Comparison of ENCODE assay signal across 9 cellular contexts in genomic region chr12:6644903-6645302, GRCh38. TPM values are rescaled to one million over a fixed set of nuclear protein-coding genes. Genes with fewer than 3 reads are reported as not detected.
DNase-seq lines count a peak whose midpoint lies in the region; ATAC-seq and TF ChIP-seq lines count a peak whose summit lies in the region.
"Had no signal": no experiment of that assay in that cellular context is flagged by ENCODE, and none has a peak within 500 bp of the region (broad histone marks: within the 10 kb centered on the region; RNA-seq: fewer than 3 reads in every experiment).

No MANE protein-coding gene starts in this region.

- no peak overlapping the region for H3K4me3 ChIP-seq in AG10803 (ENCODE audit: low read length)
- no peak overlapping the region for H3K4me3 ChIP-seq in HL-60 (replicated peaks; ENCODE audit: insufficient read depth, low read length)

- peak overlapping the region in 5 of 6 donors; percentile 38 to 89 (median 80) for H3K27ac Mint-ChIP-seq in naive B cell

- H3K27me3 ChIP-seq in HL-60 (ENCODE audit: insufficient read depth, poor library complexity, severe bottlenecking) = no peaks in the 10 kb centered on the region

- DNase-seq in AG10803 (ENCODE audit: low read depth) (no peak), HL-60 (ENCODE audit: low read depth in 1 of 2, low spot score in 1 of 2) (no peak), ecto neural progenitor cell (ENCODE audit: low spot score) (peak; percentile 62), naive B cell (no peak), NOMO-1 (lab: John Stamatoyannopoulos, UW; ENCODE audit: unreplicated experiment in 2 of 2) (no peak), SHP77 (lab: John Stamatoyannopoulos, UW) (no peak), T-helper 2 cell (no peak), NCI-H2227 treated with DMSO at 0.1 percent for 48 hours (lab: John Stamatoyannopoulos, UW) (no peak)
- DNase-seq: activated CD4-positive, alpha-beta T cell treated with anti-CD3 and anti-CD28 coated beads, Interleukin-2, amount 50 U/mL, for 1 hour had no signal

- peaks cover 0 to 7% of the 10 kb centered on the region in 2 donors for H3K36me3 Mint-ChIP-seq in naive B cell

- no peaks in the 10 kb centered on the region for H3K27me3 Mint-ChIP-seq in naive B cell

- H3K9me3 Mint-ChIP-seq in naive B cell = peaks cover 0 to 8% (median 0%) of the 10 kb centered on the region in 7 donors

- H3K4me1 Mint-ChIP-seq in naive B cell = peaks cover 43 to 64% (median 49%) of the 10 kb centered on the region in 3 donors

- H3K27ac ChIP-seq in HL-60 (replicated peaks) = peak overlapping the region; percentile 86

- no peak for ATAC-seq in naive B cell (ENCODE audit: low read depth in 2 of 2)

- peak overlapping the region in 5 of 8 donors; percentile 40 to 84 (median 62) for H3K4me3 Mint-ChIP-seq in naive B cell

- peak; percentile 15 for TF ChIP-seq CTCF in AG10803 (conservative IDR thresholded peaks at IDR 0.05; ENCODE audit: low read length)
- TF ChIP-seq CTCF in HL-60 (IDR thresholded peaks at IDR 0.05; ENCODE audit: insufficient read depth, low read length) = no peak

RNA-seq across cellular contexts. Expression of gene ACRBP, which starts 2.3 kb away (rescaled TPM):
- 10 to 100 TPM in 1 of 6 donors, 1 to 10 TPM in 5; 3.8 to 11.0 (median 8.9) TPM for polyA plus RNA-seq in naive B cell (ENCODE audit: low read depth in 6 of 6)

RNA-seq across cellular contexts. Expression of gene LPAR5, which starts 9.1 kb away (rescaled TPM):
- polyA plus RNA-seq in naive B cell (ENCODE audit: low read depth in 6 of 6) = 10 to 100 TPM; 25.2 to 69.9 (median 40.1) TPM

RNA-seq across cellular contexts. Expression of gene ING4, which starts 18.0 kb away (rescaled TPM):
- polyA plus RNA-seq in naive B cell (ENCODE audit: low read depth in 6 of 6) = 100 to 1,000 TPM in 4 of 6 donors, 10 to 100 TPM in 2; 93.5 to 139 (median 112) TPM

RNA-seq across cellular contexts. Expression of gene CHD4, which starts 37.7 kb away (rescaled TPM):
- polyA plus RNA-seq in naive B cell (ENCODE audit: low read depth in 6 of 6) = 10 to 100 TPM; 26.6 to 67.1 (median 44.5) TPM

RNA-seq across cellular contexts. Expression of gene ZNF384, which starts 44.3 kb away (rescaled TPM):
- polyA plus RNA-seq in naive B cell (ENCODE audit: low read depth in 6 of 6) = 10 to 100 TPM; 13.5 to 39.7 (median 23.2) TPM
